In genomic region chr2:47690132-47690531, GRCh38 we compare ENCODE assay signal across 31 cellular contexts.
"Had no signal": no experiment of that assay in that cellular context is flagged by ENCODE, and none has a peak within 500 bp of the region (broad histone marks: within the 10 kb centered on the region; RNA-seq: fewer than 3 reads in every experiment).

No MANE protein-coding gene starts in this region.

- H3K4me1 Mint-ChIP-seq: brain, immature natural killer cell had no signal

- H3K9me3 ChIP-seq: ascending aorta, ovary, right lobe of liver, thyroid gland, upper lobe of right lung had no signal

- H3K27ac Mint-ChIP-seq: activated naive CD4-positive, alpha-beta T cell treated with anti-CD3 and anti-CD28 coated beads, Interleukin-2, amount 10 ng/mL, durations not matched to agents 7 days and 5 days; activated naive CD8-positive, alpha-beta T cell treated with anti-CD3 and anti-CD28 coated beads, Interleukin-2, amount 10 ng/mL, durations not matched to agents 7 days and 5 days; brain; effector memory CD8-positive, alpha-beta T cell; immature natural killer cell; naive thymus-derived CD4-positive, alpha-beta T cell; progenitor cell of endocrine pancreas; stimulated activated naive B cell treated with anti-CD40 and anti-IgM and Interleukin-4, amounts not matched to agents 10 μg/mL and 1 μg/mL and 100 μg/mL, for 72 hours; T-helper 2 cell treated with Interferon-gamma antibody and Interleukin-4, amounts not matched to agents 5 μg/mL and 100 μg/mL, for 36 hours had no signal

- H3K27me3 ChIP-seq: ascending aorta, cardiac muscle cell, ovary, right lobe of liver, thyroid gland, upper lobe of right lung had no signal

- H3K9me3 Mint-ChIP-seq: activated naive CD4-positive, alpha-beta T cell treated with anti-CD3 and anti-CD28 coated beads, Interleukin-2, amount 10 ng/mL, durations not matched to agents 7 days and 5 days; brain; effector memory CD8-positive, alpha-beta T cell; immature natural killer cell had no signal

- H3K27me3 Mint-ChIP-seq: activated naive CD8-positive, alpha-beta T cell treated with anti-CD3 and anti-CD28 coated beads, Interleukin-2, amount 10 ng/mL, durations not matched to agents 7 days and 5 days; progenitor cell of endocrine pancreas; stimulated activated naive B cell treated with anti-CD40 and anti-IgM and Interleukin-4, amounts not matched to agents 10 μg/mL and 1 μg/mL and 100 μg/mL, for 72 hours had no signal

- DNase-seq: activated CD4-positive, alpha-beta T cell treated with anti-CD3 and anti-CD28 coated beads for 4 hours; activated CD4-positive, alpha-beta T cell treated with anti-CD3 and anti-CD28 coated beads, Interleukin-2, amount 50 U/mL, for 4 hours; activated CD8-positive, alpha-beta memory T cell treated with anti-CD3 and anti-CD28 coated beads for 24 hours; activated effector memory CD4-positive, alpha-beta T cell treated with anti-CD3 and anti-CD28 coated beads, Interleukin-2, amount 50 U/mL, for 16 hours; activated naive CD4-positive, alpha-beta T cell treated with anti-CD3 and anti-CD28 coated beads, Interleukin-2, amount 10 ng/mL, durations not matched to agents 7 days and 5 days; activated naive CD8-positive, alpha-beta T cell treated with anti-CD3 and anti-CD28 coated beads, Interleukin-2, amount 10 ng/mL, durations not matched to agents 7 days and 5 days; cerebellar nuclear complex; cortex of kidney; effector memory CD8-positive, alpha-beta T cell; foreskin fibroblast; head of caudate nucleus; hippocampal formation; immature natural killer cell; kidney; midbrain; naive thymus-derived CD4-positive, alpha-beta T cell; ovary; right lobe of liver; stimulated activated CD4-positive, alpha-beta T cell treated with anti-CD3 and anti-CD28 coated beads, Interleukin-12 subunit alpha, Interleukin-12 subunit beta, amount 100 ng/mL, for 4 hours; stimulated activated CD4-positive, alpha-beta T cell treated with anti-CD3 and anti-CD28 coated beads, Interleukin-4, amount 100 ng/mL, for 4 hours; stimulated activated CD8-positive, alpha-beta memory T cell treated with anti-CD3 and anti-CD28 coated beads, Interleukin-4, amount 100 ng/mL, for 48 hours; stimulated activated naive B cell treated with anti-CD40 and anti-IgM and Interleukin-4, amounts not matched to agents 10 μg/mL and 1 μg/mL and 100 μg/mL, for 72 hours; stomach; thyroid gland; upper lobe of right lung had no signal

- H3K4me3 ChIP-seq: ascending aorta, cardiac muscle cell, ovary, right lobe of liver, stomach, thyroid gland, upper lobe of right lung had no signal

- H3K36me3 Mint-ChIP-seq: activated naive CD4-positive, alpha-beta T cell treated with anti-CD3 and anti-CD28 coated beads, Interleukin-2, amount 10 ng/mL, durations not matched to agents 7 days and 5 days; brain; immature natural killer cell had no signal

- H3K27ac ChIP-seq: ascending aorta, cardiac muscle cell, ovary, right lobe of liver, stomach, thyroid gland, upper lobe of right lung had no signal

- H3K4me3 Mint-ChIP-seq: activated naive CD4-positive, alpha-beta T cell treated with anti-CD3 and anti-CD28 coated beads, Interleukin-2, amount 10 ng/mL, durations not matched to agents 7 days and 5 days; activated naive CD8-positive, alpha-beta T cell treated with anti-CD3 and anti-CD28 coated beads, Interleukin-2, amount 10 ng/mL, durations not matched to agents 7 days and 5 days; brain; effector memory CD8-positive, alpha-beta T cell; immature natural killer cell; naive thymus-derived CD4-positive, alpha-beta T cell; stimulated activated naive B cell treated with anti-CD40 and anti-IgM and Interleukin-4, amounts not matched to agents 10 μg/mL and 1 μg/mL and 100 μg/mL, for 72 hours; T-helper 2 cell treated with Interferon-gamma antibody and Interleukin-4, amounts not matched to agents 5 μg/mL and 100 μg/mL, for 36 hours had no signal

- H3K4me1 ChIP-seq: ascending aorta, right lobe of liver, stomach, thyroid gland, upper lobe of right lung had no signal

- ATAC-seq: effector memory CD8-positive, alpha-beta T cell; esophagus mucosa; naive thymus-derived CD4-positive, alpha-beta T cell; upper lobe of right lung had no signal

- H3K36me3 ChIP-seq: ascending aorta, cardiac muscle cell, ovary, right lobe of liver, stomach, thyroid gland, upper lobe of right lung had no signal
